15 cellular contexts compared by ENCODE assay signal in the genomic region with DNA sequence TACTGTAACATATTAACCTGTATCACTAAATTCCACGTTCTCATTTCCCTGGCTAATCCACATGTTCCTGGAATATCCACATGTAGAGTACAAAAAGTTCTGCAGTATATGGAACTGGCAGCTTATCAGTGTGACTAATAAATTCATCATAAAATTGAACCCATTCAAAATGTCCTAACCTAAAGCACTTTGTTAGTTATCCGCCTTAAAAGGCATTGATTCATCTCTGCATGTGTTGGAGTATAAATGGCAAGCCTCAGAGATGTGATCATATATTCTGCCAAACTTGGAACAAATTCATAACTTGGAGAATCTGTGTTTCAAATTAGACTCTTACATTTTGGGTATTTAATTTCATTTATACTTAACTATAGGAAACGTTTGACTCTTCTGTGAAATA. TPM values are rescaled to one million over a fixed set of nuclear protein-coding genes. Genes with fewer than 3 reads are reported as not detected.
A peak's percentile ranks its signal among the peaks of the same experiment; 100 is the strongest.
DNase-seq lines count a peak whose midpoint lies in the region; ATAC-seq, FAIRE-seq and TF ChIP-seq lines count a peak whose summit lies in the region.
"Had no signal": no experiment of that assay in that cellular context is flagged by ENCODE, and none has a peak within 500 bp of the region (broad histone marks: within the 10 kb centered on the region; RNA-seq: fewer than 3 reads in every experiment).

No MANE protein-coding gene starts in this region.

- intact Hi-C loops in endothelial cell of umbilical vein (cut with micrococcal nuclease): no loop called here

- H3K36me3 Mint-ChIP-seq in natural killer cell treated with Interleukin-12 subunit alpha and Interleukin-12 subunit beta and Interleukin-15 and Interleukin-18, amount 100 ng/mL, for 72 hours: no peaks in the 10 kb centered on the region
- no peaks in the 10 kb centered on the region for H3K36me3 Mint-ChIP-seq in GM23338 (ENCODE audit: low read depth)

- H3K4me1 ChIP-seq in ACC112 (ENCODE audit: control insufficient read depth, insufficient read depth, low read length, unreplicated experiment) (peaks cover 48% of the 10 kb centered on the region), endothelial cell of umbilical vein (ENCODE audit: control insufficient read depth, extremely low read depth, insufficient read depth, low read length) (no peaks in the 10 kb centered on the region), GM23338 (ENCODE audit: insufficient read depth) (peaks cover 30% of the 10 kb centered on the region)

- H3K27me3 Mint-ChIP-seq in natural killer cell treated with Interleukin-12 subunit alpha and Interleukin-12 subunit beta and Interleukin-15 and Interleukin-18, amount 100 ng/mL, for 72 hours: peaks cover 4 to 9% of the 10 kb centered on the region in 2 donors
- no peaks in the 10 kb centered on the region for H3K27me3 Mint-ChIP-seq in GM23338 (ENCODE audit: insufficient read depth, low read depth, poor library complexity)

- no peaks in the 10 kb centered on the region for H4K20me1 ChIP-seq in endothelial cell of umbilical vein (replicated peaks; ENCODE audit: control insufficient read depth, extremely low read depth, insufficient read depth, low read length)
- no peaks in the 10 kb centered on the region for H4K20me1 ChIP-seq in GM23338 (replicated peaks; ENCODE audit: insufficient read depth)

- H2AFZ ChIP-seq in ACC112 (ENCODE audit: low read length, unreplicated experiment) (peak overlapping the region; percentile 62), endothelial cell of umbilical vein (ENCODE audit: low read depth, low read length) (no peak overlapping the region), GM23338 (no peak overlapping the region)

- no peak for TF ChIP-seq POLR2A in endothelial cell of umbilical vein (IDR thresholded peaks at IDR 0.05; ENCODE audit: low read depth, low read length)

- FAIRE-seq in RCC 7860 (lab: Jason Lieb, UNC) (peak; percentile 16), endothelial cell of umbilical vein (lab: Jason Lieb, UNC) (no peak)

- no TSS peak for BruUV-seq in endothelial cell of umbilical vein (replicated peaks; lab: Mats Ljungman, UMichigan)

- ATAC-seq in HG03108 (IDR thresholded peaks at IDR 0.05; ENCODE audit: unreplicated experiment): no peak
- no peak for ATAC-seq in natural killer cell treated with Interleukin-12 subunit alpha and Interleukin-12 subunit beta and Interleukin-15 and Interleukin-18, amount 100 ng/mL, for 72 hours
- no peak for ATAC-seq in GM23338
- ATAC-seq in stimulated activated naive CD8-positive, alpha-beta T cell treated with anti-CD3 and anti-CD28 coated beads, Interleukin-15, Interleukin-2, amounts not matched to agents 100 U/mL and 50 U/mL, for 24 hours: no peak
- ATAC-seq: Right ventricle myocardium inferior had no signal

- no peaks in the 10 kb centered on the region for H3K4me1 Mint-ChIP-seq in natural killer cell treated with Interleukin-12 subunit alpha and Interleukin-12 subunit beta and Interleukin-15 and Interleukin-18, amount 100 ng/mL, for 72 hours (ENCODE audit: low read depth in 2 of 2)
- peaks cover 17% of the 10 kb centered on the region for H3K4me1 Mint-ChIP-seq in GM23338

- no peak overlapping the region for H3K27ac Mint-ChIP-seq in natural killer cell treated with Interleukin-12 subunit alpha and Interleukin-12 subunit beta and Interleukin-15 and Interleukin-18, amount 100 ng/mL, for 72 hours
- H3K27ac Mint-ChIP-seq in GM23338: no peak overlapping the region

- TF ChIP-seq CTCF in endothelial cell of umbilical vein (IDR thresholded peaks at IDR 0.05; ENCODE audit: extremely low read depth in 1 of 2, insufficient read depth in 1 of 2, low read depth in 1 of 2, low read length in 2 of 2) (no peak), foreskin fibroblast (IDR thresholded peaks at IDR 0.05; ENCODE audit: low read depth, low read length) (no peak), GM23338 (conservative IDR thresholded peaks at IDR 0.05; ENCODE audit: low read depth in 2 of 2) (no peak)

- H3K27me3 ChIP-seq in ACC112 (ENCODE audit: insufficient read depth, low read length): no peaks in the 10 kb centered on the region
- H3K27me3 ChIP-seq in endothelial cell of umbilical vein (ENCODE audit: control insufficient read depth in 2 of 2, insufficient read depth in 2 of 2, low read length in 2 of 2): no peaks in the 10 kb centered on the region
- no peaks in the 10 kb centered on the region for H3K27me3 ChIP-seq in GM23338 (ENCODE audit: insufficient read depth)

- H3K79me2 ChIP-seq in ACC112 (ENCODE audit: control insufficient read depth, insufficient read depth, low read length, unreplicated experiment) (no peaks in the 10 kb centered on the region), endothelial cell of umbilical vein (ENCODE audit: control insufficient read depth, insufficient read depth, low read length) (no peaks in the 10 kb centered on the region), GM23338 (replicated peaks; ENCODE audit: insufficient read depth) (no peaks in the 10 kb centered on the region)

- H3K9me3 ChIP-seq in endothelial cell of umbilical vein (replicated peaks; ENCODE audit: control insufficient read depth, insufficient read depth, low read length): no peaks in the 10 kb centered on the region
- H3K9me3 ChIP-seq: HAP-1 had no signal

- no peaks in the 10 kb centered on the region for H3K36me3 ChIP-seq in ACC112 (ENCODE audit: insufficient read depth, low read length)
- H3K36me3 ChIP-seq in endothelial cell of umbilical vein (ENCODE audit: control insufficient read depth in 2 of 2, extremely low read depth in 1 of 2, insufficient read depth in 2 of 2, low read length in 2 of 2): no peaks in the 10 kb centered on the region
- H3K36me3 ChIP-seq in GM23338 (ENCODE audit: insufficient read depth): no peaks in the 10 kb centered on the region
- H3K36me3 ChIP-seq: HAP-1 had no signal

- H3F3A ChIP-seq in GM23338 (replicated peaks; ENCODE audit: low read depth): no peaks in the 10 kb centered on the region

- H3K4me2 ChIP-seq in endothelial cell of umbilical vein (ENCODE audit: insufficient read depth, low read length): no peak overlapping the region
- H3K4me2 ChIP-seq in GM23338: no peak overlapping the region

- POLR2A ChIA-PET in endothelial cell of umbilical vein (lab: Charles Lee): no interaction called here

- dilution Hi-C loops in endothelial cell of umbilical vein (cut with MboI; ENCODE audit: extremely low pct_ligation_motif_present, low sequenced_read_pairs): no loop called here

- H3K4me3 ChIP-seq in ACC112 (ENCODE audit: low read depth, low read length): no peak overlapping the region
- no peak overlapping the region for H3K4me3 ChIP-seq in endothelial cell of umbilical vein (replicated peaks in 1 of 3; ENCODE audit: insufficient read depth in 1 of 3, low read depth in 1 of 3, low read length in 3 of 3)
- H3K4me3 ChIP-seq in foreskin fibroblast (ENCODE audit: low read depth in 1 of 2, low read length in 2 of 2): no peak overlapping the region
- H3K4me3 ChIP-seq in GM23338: no peak overlapping the region
- H3K4me3 ChIP-seq: HAP-1 had no signal

- H3K27ac ChIP-seq in ACC112 (ENCODE audit: low read depth, low read length) (peak overlapping the region; percentile 62), endothelial cell of umbilical vein (ENCODE audit: insufficient read depth, low read depth, low read length) (no peak overlapping the region), GM23338 (ENCODE audit: low read depth) (no peak overlapping the region)

- no peak overlapping the region for H3K4me3 Mint-ChIP-seq in natural killer cell treated with Interleukin-12 subunit alpha and Interleukin-12 subunit beta and Interleukin-15 and Interleukin-18, amount 100 ng/mL, for 72 hours
- no peak overlapping the region for H3K4me3 Mint-ChIP-seq in GM23338

- CTCF ChIA-PET in endothelial cell of umbilical vein (lab: Charles Lee): interaction anchor here (1.1 to 1.3 kb wide), 2 partner anchors 10 to 231 kb away, joined by 3 to 6 read pairs; no protein-coding TSS in a partner anchor

- no peaks in the 10 kb centered on the region for H3K9me3 Mint-ChIP-seq in natural killer cell treated with Interleukin-12 subunit alpha and Interleukin-12 subunit beta and Interleukin-15 and Interleukin-18, amount 100 ng/mL, for 72 hours
- no peaks in the 10 kb centered on the region for H3K9me3 Mint-ChIP-seq in GM23338

- H3K9ac ChIP-seq in endothelial cell of umbilical vein (replicated peaks; ENCODE audit: extremely low read depth, insufficient read depth, low read length): no peak overlapping the region

- H3K9me2 ChIP-seq in GM23338 (ENCODE audit: insufficient read depth): no peaks in the 10 kb centered on the region

- DNase-seq in RCC 7860 (ENCODE audit: low spot score) (no peak), endothelial cell of umbilical vein (ENCODE audit: low read depth, low spot score) (no peak), foreskin fibroblast (peak; percentile 34 to 62), GM23338 (ENCODE audit: low spot score) (no peak)
- DNase-seq in natural killer cell treated with Interleukin-12 subunit alpha and Interleukin-12 subunit beta and Interleukin-15 and Interleukin-18, amount 100 ng/mL, for 72 hours (ENCODE audit: low spot score): no peak
- DNase-seq in stimulated activated naive CD8-positive, alpha-beta T cell treated with anti-CD3 and anti-CD28 coated beads, Interleukin-15, Interleukin-2, amounts not matched to agents 100 U/mL and 50 U/mL, for 24 hours: no peak
- DNase-seq: C1 segment of cervical spinal cord; NCI-H146; NCI-H2227 treated with DMSO at 0.1 percent for 48 hours; NCI-H526 treated with DMSO at 0.1 percent for 48 hours; NK-92 treated with Interleukin-12 subunit alpha and Interleukin-12 subunit beta, amount 100 ng/mL, for 24 hours had no signal

- no peaks in the 10 kb centered on the region for H3K9me1 ChIP-seq in endothelial cell of umbilical vein (replicated peaks; ENCODE audit: control insufficient read depth, extremely low read depth, insufficient read depth, low read length)

RNA-seq across cellular contexts. Expression of a gene that starts 25.2 kb away (rescaled TPM):
- 96.7 and 107 TPM in 2 replicates for total RNA-seq in endothelial cell of umbilical vein
- polyA plus RNA-seq in endothelial cell of umbilical vein: 89.6 and 112 TPM in 2 replicates
- polyA plus RNA-seq in endothelial cell of umbilical vein (2011; cell fraction: cytosol; rRNA removed): 86.4 and 91.4 TPM in 2 replicates
- 169 and 229 TPM in 2 replicates for polyA plus RNA-seq in endothelial cell of umbilical vein (2011; cell fraction: nucleus; rRNA removed)
- 92.6 and 93.3 TPM in 2 replicates for polyA plus RNA-seq in endothelial cell of umbilical vein (2012)
- polyA minus RNA-seq in endothelial cell of umbilical vein: 90.9 and 105 TPM in 2 replicates
- polyA minus RNA-seq in endothelial cell of umbilical vein (2011; cell fraction: cytosol; rRNA and poly(A)+ RNA removed): 1.7 TPM
- 274 and 382 TPM in 2 replicates for polyA minus RNA-seq in endothelial cell of umbilical vein (2011; cell fraction: nucleus; rRNA and poly(A)+ RNA removed)
- 1 to 10 TPM; 5.5 to 7.7 TPM for total RNA-seq in natural killer cell treated with Interleukin-12 subunit alpha and Interleukin-12 subunit beta and Interleukin-15 and Interleukin-18, amount 100 ng/mL, for 72 hours
- 300 and 336 TPM in 2 replicates for total RNA-seq in GM23338 (2014; rRNA removed; shearing (Covaris generic))
- polyA plus RNA-seq in GM23338 (2016; fragmentation: Nextera tagmentation; extraction: Ambion mirVana): 260 and 264 TPM in 2 replicates

Comparison
In these comparisons a context has a peak if more than half of its experiments do, and no peak if none do; other contexts are left out.
1. DNase-seq: peak in foreskin fibroblast (2 of 2); none in RCC 7860 (single experiment), endothelial cell of umbilical vein (single experiment), natural killer cell treated with Interleukin-12 subunit alpha and Interleukin-12 subunit beta and Interleukin-15 and Interleukin-18, amount 100 ng/mL, for 72 hours (single experiment), GM23338 (single experiment) and stimulated activated naive CD8-positive, alpha-beta T cell treated with anti-CD3 and anti-CD28 coated beads, Interleukin-15, Interleukin-2, amounts not matched to agents 100 U/mL and 50 U/mL, for 24 hours (single experiment).
2. RNA of a gene that starts 25.2 kb away (total RNA-seq): 300 to 336 TPM in GM23338 and 96.7 to 107 TPM in endothelial cell of umbilical vein; 5.5 to 7.7 TPM in natural killer cell treated with Interleukin-12 subunit alpha and Interleukin-12 subunit beta and Interleukin-15 and Interleukin-18, amount 100 ng/mL, for 72 hours; every median in the first group is over 10 times any median in the second.